ENCODE assay signal across 8 cellular contexts in the genomic region with DNA sequence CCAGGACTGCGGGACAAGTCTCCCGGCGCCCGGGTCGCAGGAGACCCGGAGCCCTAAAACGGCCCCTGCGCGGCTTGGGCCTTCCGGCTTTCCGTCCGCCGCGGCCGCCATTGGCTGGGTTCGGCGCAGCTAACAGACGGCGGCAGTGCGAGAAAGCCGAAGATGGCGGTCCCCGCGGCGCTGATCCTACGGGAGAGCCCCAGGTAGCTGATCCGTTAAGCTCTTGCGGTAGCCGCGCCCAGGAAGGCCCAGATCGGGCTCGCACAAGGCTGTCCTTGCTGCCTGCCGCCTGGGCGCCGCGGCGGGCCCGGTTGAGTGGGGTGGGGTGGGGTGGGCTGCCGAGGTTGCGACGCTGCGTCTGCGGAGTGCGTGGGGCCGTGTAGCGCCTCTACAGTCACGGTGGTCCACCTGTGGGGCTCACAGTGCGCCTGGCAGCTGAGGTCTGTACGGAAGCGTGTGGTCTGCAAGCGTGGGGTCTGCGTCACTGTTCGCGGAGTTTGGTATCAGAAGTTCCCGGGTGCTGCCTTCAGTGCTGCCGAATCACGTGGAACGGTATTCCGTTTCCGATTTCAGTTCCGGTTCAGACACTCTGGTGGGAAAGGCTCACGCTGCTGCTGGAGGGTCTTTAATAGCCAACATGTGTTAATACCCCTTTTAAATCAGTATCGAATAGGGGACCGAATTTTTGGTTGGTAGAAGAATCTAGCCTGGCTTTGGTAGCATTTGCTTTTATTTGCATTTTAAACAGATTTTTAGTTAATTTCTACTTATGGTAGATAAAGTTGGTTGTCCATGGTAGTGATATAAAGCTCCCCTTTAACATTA. TPM values are rescaled to one million over a fixed set of nuclear protein-coding genes. Genes with fewer than 3 reads are reported as not detected.
DNase-seq lines count a peak whose midpoint lies in the region; ATAC-seq and TF ChIP-seq lines count a peak whose summit lies in the region.

Gene COMMD10, plus strand, starts transcription at position 135 of the 825 bp plus-strand sequence.

- no peaks in the 10 kb centered on the region for H3K27me3 ChIP-seq in prostate gland (replicated peaks; ENCODE audit: insufficient read depth)

- TF ChIP-seq POLR2A in prostate gland (IDR thresholded peaks at IDR 0.05), result peak; percentile 22

- H3K9me3 Mint-ChIP-seq in T-helper 1 cell treated with Interleukin-12 subunit alpha and Interleukin-12 subunit beta and Interleukin-4 antibody, amounts not matched to agents 30 μg/mL and 1 μg/mL, for 36 hours, result no peaks in the 10 kb centered on the region

- peak within 1 kb of the TSS; percentile 84 for H3K27ac Mint-ChIP-seq in T-helper 1 cell treated with Interleukin-12 subunit alpha and Interleukin-12 subunit beta and Interleukin-4 antibody, amounts not matched to agents 30 μg/mL and 1 μg/mL, for 36 hours

- ATAC-seq in HG02763 (IDR thresholded peaks at IDR 0.05; ENCODE audit: unreplicated experiment), result peak; percentile 88
- peak; percentile 92 for ATAC-seq in left ventricle myocardium superior

- no peaks in the 10 kb centered on the region for H3K9me3 ChIP-seq in prostate gland

- under 1% methylated on average over 52 of the region's 64 CpGs for WGBS in prostate gland

- H3K27me3 Mint-ChIP-seq in T-helper 1 cell treated with Interleukin-12 subunit alpha and Interleukin-12 subunit beta and Interleukin-4 antibody, amounts not matched to agents 30 μg/mL and 1 μg/mL, for 36 hours (ENCODE audit: low read depth), result peaks cover 6% of the 10 kb centered on the region

- intact Hi-C loops in left ventricle myocardium superior (cut with micrococcal nuclease), result no loop called here
- intact Hi-C loops in prostate gland (cut with DNase I), result no loop called here

- H3K4me1 Mint-ChIP-seq in T-helper 1 cell treated with Interleukin-12 subunit alpha and Interleukin-12 subunit beta and Interleukin-4 antibody, amounts not matched to agents 30 μg/mL and 1 μg/mL, for 36 hours (ENCODE audit: low read depth), result peaks cover 21% of the 10 kb centered on the region

- H3K36me3 ChIP-seq in prostate gland, result no peaks in the 10 kb centered on the region

- H3K4me3 Mint-ChIP-seq in T-helper 1 cell treated with Interleukin-12 subunit alpha and Interleukin-12 subunit beta and Interleukin-4 antibody, amounts not matched to agents 30 μg/mL and 1 μg/mL, for 36 hours, result peak within 1 kb of the TSS; percentile 84

- TF ChIP-seq CTCF in GM13976 (IDR thresholded peaks at IDR 0.05; ENCODE audit: borderline replicate concordance, control extremely low read depth, extremely low read depth, insufficient read depth, missing control alignments), result no peak
- no peak for TF ChIP-seq CTCF in prostate gland (IDR thresholded peaks at IDR 0.05)

- peaks cover 22% of the 10 kb centered on the region for H3K36me3 Mint-ChIP-seq in T-helper 1 cell treated with Interleukin-12 subunit alpha and Interleukin-12 subunit beta and Interleukin-4 antibody, amounts not matched to agents 30 μg/mL and 1 μg/mL, for 36 hours (ENCODE audit: low read depth)

- peak within 1 kb of the TSS; percentile 92 to 96 for H3K4me3 ChIP-seq in prostate gland

- peak; percentile 82 for DNase-seq in GM13976 (ENCODE audit: low spot score)
- DNase-seq in NCI-H146 (lab: John Stamatoyannopoulos, UW), result peak; percentile 70
- DNase-seq in amniotic stem cell (lab: John Stamatoyannopoulos, UW), result peak; percentile 69
- DNase-seq in left ventricle myocardium superior, result peak; percentile 89
- DNase-seq in prostate gland (ENCODE audit: low spot score), result peak; percentile 66
- peak; percentile 74 for DNase-seq in ureter (ENCODE audit: low spot score)

- H3K4me1 ChIP-seq in prostate gland (replicated peaks), result no peaks in the 10 kb centered on the region

- peak within 1 kb of the TSS; percentile 92 for H3K27ac ChIP-seq in prostate gland

- in situ Hi-C loops in GM13976 (cut with MboI; ENCODE audit: low sequenced_read_pairs, unreplicated experiment), result no loop called here

RNA-seq across cellular contexts. Expression of gene COMMD10, which starts in this region (rescaled TPM):
- total RNA-seq in left ventricle myocardium superior (33.6 TPM), prostate gland (10 to 100 TPM; 26.6 to 27.9 TPM), ureter (51.9 TPM)

Comparison
In these comparisons a context has a peak if more than half of its experiments do, and no peak if none do; other contexts are left out.
1. Peak in every context shown above with its lines: DNase-seq, ATAC-seq, H3K4me3 ChIP-seq and H3K27ac ChIP-seq.